In the genomic region with DNA sequence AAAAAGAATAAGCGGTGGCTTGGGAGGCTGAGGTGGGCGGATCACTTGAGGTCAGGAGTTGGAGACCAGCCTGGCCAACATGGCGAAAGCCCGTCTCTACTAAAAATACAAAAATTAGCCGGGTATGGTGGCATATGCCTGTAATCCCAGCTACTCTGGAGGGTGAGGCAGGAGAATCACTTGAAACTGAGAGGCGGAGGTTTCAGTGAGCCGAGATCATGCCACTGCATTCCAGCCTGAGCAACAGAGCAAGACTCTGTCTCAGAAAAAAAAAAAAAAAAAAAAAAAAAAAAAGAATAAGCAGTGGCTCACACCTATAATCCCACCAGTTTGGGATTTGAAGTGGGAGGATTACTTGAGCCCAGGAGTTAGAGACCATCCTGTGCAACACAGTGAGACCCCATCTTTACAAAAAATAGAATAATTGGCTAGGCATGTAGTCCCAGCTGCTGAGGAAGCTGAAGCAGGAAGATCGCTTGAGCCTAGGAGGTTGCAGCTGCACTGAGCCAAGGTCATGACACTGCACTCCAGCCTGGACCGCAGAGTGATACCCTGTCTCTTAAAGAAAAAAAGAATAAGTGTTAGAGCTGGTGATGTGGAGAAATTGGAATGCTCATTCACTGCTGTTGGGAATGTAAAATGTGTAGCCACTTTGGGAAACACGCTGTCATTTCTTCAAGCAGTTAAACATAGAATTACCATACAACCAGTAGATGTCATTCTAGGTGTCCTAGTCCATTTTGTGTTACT, we compare ENCODE assay signal across 8 cellular contexts. TPM values are rescaled to one million over a fixed set of nuclear protein-coding genes. Genes with fewer than 3 reads are reported as not detected.
A peak's percentile ranks its signal among the peaks of the same experiment; 100 is the strongest.
DNase-seq lines count a peak whose midpoint lies in the region; ATAC-seq and TF ChIP-seq lines count a peak whose summit lies in the region.
"Not testable (repeated sequence)": the region's sequence is repeated elsewhere in the genome, so short reads cannot be mapped to it uniquely, and the experiment has no call there.

No MANE protein-coding gene starts in this region.

- H4K91ac ChIP-seq in IMR-90 (ENCODE audit: insufficient read depth, low read depth, low read length): not testable (repeated sequence)

- H3K56ac ChIP-seq in IMR-90 (ENCODE audit: extremely low read depth, insufficient read depth, low read length): not testable (repeated sequence)

- H2BK5ac ChIP-seq in IMR-90 (ENCODE audit: low read depth, low read length, poor library complexity, severe bottlenecking): not testable (repeated sequence)

- H3K36me3 ChIP-seq in IMR-90 (ENCODE audit: control insufficient read depth, insufficient read depth, low read length); osteoblast (ENCODE audit: insufficient read depth, low read length); thyroid gland: not testable (repeated sequence)

- intact Hi-C loops in IMR-90 (cut with micrococcal nuclease): loop anchor here (5.0 kb wide), 1 partner anchor 32 kb away; no protein-coding TSS in a partner anchor
- intact Hi-C loops in thyroid gland (cut with DNase I): not testable (repeated sequence)

- H3K79me2 ChIP-seq in osteoblast (ENCODE audit: insufficient read depth, low read length): peaks cover 72% of the 10 kb centered on the region

- H2AK5ac ChIP-seq in IMR-90 (ENCODE audit: low read depth, low read length): not testable (repeated sequence)

- H3K4me2 ChIP-seq in IMR-90 (ENCODE audit: low read depth, low read length); osteoblast (ENCODE audit: insufficient read depth, low read length): not testable (repeated sequence)

- not testable (repeated sequence) for H2BK120ac ChIP-seq in IMR-90 (ENCODE audit: low read depth, low read length)

- H3K27ac Mint-ChIP-seq in chondrocyte (ENCODE audit: unreplicated experiment): peak overlapping the region; percentile 54

- no CpG with 5 or more reads among the region's 10 CpGs for WGBS in IMR-90 (ENCODE audit: extremely low coverage in 2 of 2, insufficient read length in 1 of 2), 2 experiments
- WGBS in thyroid gland, 2 donors: 66 to 68% methylated on average over 10 of the region's 10 CpGs

- not testable (repeated sequence) for H3K14ac ChIP-seq in IMR-90 (replicated peaks; ENCODE audit: low read depth, low read length)

- H4K8ac ChIP-seq in IMR-90 (ENCODE audit: low read depth in 2 of 2, low read length in 2 of 2): not testable (repeated sequence)

- not testable (repeated sequence) for H2AFZ ChIP-seq in IMR-90 (replicated peaks; ENCODE audit: low read length, poor library complexity); osteoblast (ENCODE audit: low read length)

- peak; percentile 41 for DNase-seq in AG10803 (ENCODE audit: low read depth)
- peak; percentile 76 for DNase-seq in IMR-90
- DNase-seq in amniotic epithelial cell (ENCODE audit: low read depth): peak; percentile 80
- DNase-seq in chondrocyte (ENCODE audit: low spot score): not testable (repeated sequence)
- DNase-seq in fibroblast of villous mesenchyme (ENCODE audit: low read depth): peak; percentile 93
- peak; percentile 55 for DNase-seq in kidney tubule cell (ENCODE audit: low spot score)
- peak; percentile 62 for DNase-seq in osteoblast (ENCODE audit: insufficient read length, low spot score, missing footprints)
- peak; percentile 23 to 53 for DNase-seq in thyroid gland

- not testable (repeated sequence) for H3K4me3 Mint-ChIP-seq in chondrocyte (ENCODE audit: unreplicated experiment)

- H3K4me1 Mint-ChIP-seq in chondrocyte (ENCODE audit: low read depth): peaks cover 29% of the 10 kb centered on the region

- not testable (repeated sequence) for H2BK20ac ChIP-seq in IMR-90 (ENCODE audit: low read depth, low read length)

- not testable (repeated sequence) for H3K9me3 ChIP-seq in IMR-90 (ENCODE audit: control insufficient read depth, insufficient read depth, low read length); osteoblast (ENCODE audit: low read depth, low read length); thyroid gland

- not testable (repeated sequence) for H3K27me3 Mint-ChIP-seq in chondrocyte (ENCODE audit: low read depth)

- H3K9me1 ChIP-seq in IMR-90 (ENCODE audit: insufficient read depth, low read length): peaks cover 16% of the 10 kb centered on the region

- BruUV-seq in IMR-90 (replicated peaks; lab: Mats Ljungman, UMichigan): not testable (repeated sequence)

- H3K4me3 ChIP-seq in AG10803 (ENCODE audit: low read length); IMR-90 (ENCODE audit: insufficient read depth, low read depth, low read length); fibroblast of villous mesenchyme (ENCODE audit: low read depth, low read length); osteoblast (ENCODE audit: insufficient read depth, low read length); thyroid gland (replicated peaks in 1 of 3): not testable (repeated sequence)

- CTCF ChIA-PET in IMR-90 (lab: Yijun Ruan, JAX): interaction anchor here (0.6 to 1.4 kb wide), 2 partner anchors 43 to 1198 kb away, joined by 4 to 5 read pairs; no protein-coding TSS in a partner anchor

- H3K23ac ChIP-seq in IMR-90 (ENCODE audit: low read depth, low read length): not testable (repeated sequence)

- not testable (repeated sequence) for H3K4ac ChIP-seq in IMR-90 (ENCODE audit: low read depth, low read length)

- ATAC-seq in IMR-90 (ENCODE audit: low read depth): peak; percentile 66

- not testable (repeated sequence) for TF ChIP-seq POLR2A in IMR-90 (IDR thresholded peaks at IDR 0.05; ENCODE audit: low read depth, low read length); thyroid gland (IDR thresholded peaks at IDR 0.05)

- peaks cover 38 to 72% of the 10 kb centered on the region in 2 experiments for H3K79me1 ChIP-seq in IMR-90 (ENCODE audit: low read depth in 1 of 2, low read length in 2 of 2)

- not testable (repeated sequence) for H4K5ac ChIP-seq in IMR-90 (ENCODE audit: low read depth, low read length)

- H3K18ac ChIP-seq in IMR-90 (ENCODE audit: low read depth, low read length): not testable (repeated sequence)

- H3K9ac ChIP-seq in IMR-90 (ENCODE audit: low read depth, low read length): not testable (repeated sequence)

- not testable (repeated sequence) for TF ChIP-seq CTCF in AG10803 (conservative IDR thresholded peaks at IDR 0.05; ENCODE audit: low read length); IMR-90 (conservative IDR thresholded peaks at IDR 0.05; ENCODE audit: low read depth, low read length); chondrocyte (IDR thresholded peaks at IDR 0.05); fibroblast of villous mesenchyme (IDR thresholded peaks at IDR 0.05; ENCODE audit: insufficient read depth, low read depth, low read length); osteoblast (IDR thresholded peaks at IDR 0.05; ENCODE audit: extremely low read depth, low read depth, low read length); thyroid gland (IDR thresholded peaks at IDR 0.05)

- not testable (repeated sequence) for H3K4me1 ChIP-seq in IMR-90 (ENCODE audit: control insufficient read depth, insufficient read depth, low read length); osteoblast (ENCODE audit: insufficient read depth, low read length); thyroid gland

- H3K27me3 ChIP-seq in IMR-90 (ENCODE audit: control insufficient read depth, insufficient read depth, low read length); osteoblast (ENCODE audit: insufficient read depth, low read length); thyroid gland: not testable (repeated sequence)

- dilution Hi-C loops in IMR-90 (cut with HindIII; ENCODE audit: low sequenced_read_pairs, unreplicated experiment): not testable (repeated sequence)

- not testable (repeated sequence) for H2AK9ac ChIP-seq in IMR-90 (replicated peaks; ENCODE audit: low read depth, low read length, poor library complexity)

- not testable (repeated sequence) for TF ChIP-seq RAD21 in IMR-90 (IDR thresholded peaks at IDR 0.05; ENCODE audit: low read length)

- not testable (repeated sequence) for H3K9me3 Mint-ChIP-seq in chondrocyte (ENCODE audit: low read depth)

- H2BK15ac ChIP-seq in IMR-90 (ENCODE audit: low read depth, low read length): not testable (repeated sequence)

- in situ Hi-C loops in IMR-90 (cut with MboI; ENCODE audit: low sequenced_read_pairs): not testable (repeated sequence)

- H3K27ac ChIP-seq in IMR-90 (ENCODE audit: insufficient read depth, low read length); osteoblast (ENCODE audit: low read depth, low read length); thyroid gland: not testable (repeated sequence)

- H4K20me1 ChIP-seq in IMR-90 (ENCODE audit: insufficient read depth, low read length): peaks cover 43% of the 10 kb centered on the region
- not testable (repeated sequence) for H4K20me1 ChIP-seq in osteoblast (ENCODE audit: insufficient read depth, low read length)

- POLR2A ChIA-PET in IMR-90 (lab: Charles Lee; ENCODE audit: unreplicated experiment): not testable (repeated sequence)

- not testable (repeated sequence) for H3K36me3 Mint-ChIP-seq in chondrocyte (ENCODE audit: low read depth)

RNA-seq across cellular contexts. Expression of gene ST3GAL3, which starts 12.5 kb away (rescaled TPM):
- total RNA-seq in IMR-90 (2012; rRNA removed): 10.3 and 12.0 TPM in 2 replicates
- polyA plus RNA-seq in IMR-90 (2012; rRNA removed): 14.8 and 16.3 TPM in 2 replicates
- polyA plus RNA-seq in IMR-90 (2012; cell fraction: cytosol; rRNA removed): 17.5 and 28.5 TPM in 2 replicates
- 25.8 and 30.3 TPM in 2 replicates for polyA plus RNA-seq in IMR-90 (2012; cell fraction: nucleus; rRNA removed; ENCODE audit: low replicate concordance)
- total RNA-seq in chondrocyte: 15.2 to 28.7 TPM (median 17.0 TPM) in 3 replicates
- 16.8 and 17.4 TPM in 2 replicates for total RNA-seq in fibroblast of villous mesenchyme
- total RNA-seq in osteoblast: 18.0 and 18.5 TPM in 2 replicates
- 10 to 100 TPM; 12.1 to 17.7 (median 14.3) TPM for total RNA-seq in thyroid gland
